11 cellular contexts compared by ENCODE assay signal in genomic region chr17:37301288-37301687, GRCh38.
DNase-seq lines count a peak whose midpoint lies in the region; ATAC-seq, FAIRE-seq and TF ChIP-seq lines count a peak whose summit lies in the region.
"Had no signal": no experiment of that assay in that cellular context is flagged by ENCODE, and none has a peak within 500 bp of the region (broad histone marks: within the 10 kb centered on the region; RNA-seq: fewer than 3 reads in every experiment).

No MANE protein-coding gene starts in this region.

- intact Hi-C loops in activated CD4-positive, alpha-beta T cell treated with anti-CD3 and anti-CD28 coated beads, Interleukin-2, amount 10 ng/mL, durations not matched to agents 24 days and 14 days (cut with micrococcal nuclease) = no loop called here

- H3K4me3 Mint-ChIP-seq in activated CD4-positive, alpha-beta T cell treated with anti-CD3 and anti-CD28 coated beads, Interleukin-2, amount 10 ng/mL, durations not matched to agents 24 days and 14 days = no peak overlapping the region
- H3K4me3 Mint-ChIP-seq: activated naive CD4-positive, alpha-beta T cell treated with anti-CD3 and anti-CD28 coated beads, Interleukin-2, amount 10 ng/mL, durations not matched to agents 7 days and 5 days had no signal

- H3K36me3 ChIP-seq in small intestine (ENCODE audit: control insufficient read depth in 2 of 2, insufficient read depth in 2 of 2, low read length in 2 of 2) = peaks cover 0 to 2% of the 10 kb centered on the region in 2 donors

- WGBS in small intestine, 3 donors = 74 to 94% (median 92%) methylated on average over 4 of the region's 4 CpGs

- no peaks in the 10 kb centered on the region for H3K27me3 Mint-ChIP-seq in activated CD4-positive, alpha-beta T cell treated with anti-CD3 and anti-CD28 coated beads, Interleukin-2, amount 10 ng/mL, durations not matched to agents 24 days and 14 days
- H3K27me3 Mint-ChIP-seq: activated naive CD4-positive, alpha-beta T cell treated with anti-CD3 and anti-CD28 coated beads, Interleukin-2, amount 10 ng/mL, durations not matched to agents 7 days and 5 days had no signal

- no peaks in the 10 kb centered on the region for H3K27me3 ChIP-seq in small intestine (ENCODE audit: control insufficient read depth in 2 of 2, insufficient read depth in 2 of 2, low read length in 2 of 2)

- no peaks in the 10 kb centered on the region for H3K9me3 Mint-ChIP-seq in activated CD4-positive, alpha-beta T cell treated with anti-CD3 and anti-CD28 coated beads, Interleukin-2, amount 10 ng/mL, durations not matched to agents 24 days and 14 days
- H3K9me3 Mint-ChIP-seq: activated naive CD4-positive, alpha-beta T cell treated with anti-CD3 and anti-CD28 coated beads, Interleukin-2, amount 10 ng/mL, durations not matched to agents 7 days and 5 days had no signal

- H3K27ac Mint-ChIP-seq in activated CD4-positive, alpha-beta T cell treated with anti-CD3 and anti-CD28 coated beads, Interleukin-2, amount 10 ng/mL, durations not matched to agents 24 days and 14 days = no peak overlapping the region
- H3K27ac Mint-ChIP-seq: activated naive CD4-positive, alpha-beta T cell treated with anti-CD3 and anti-CD28 coated beads, Interleukin-2, amount 10 ng/mL, durations not matched to agents 7 days and 5 days had no signal

- DNase-seq in AG08396 (ENCODE audit: low spot score) (peak; percentile 39), NCI-H69 (lab: John Stamatoyannopoulos, UW) (peak; percentile 7), erythroblast (lab: John Stamatoyannopoulos, UW) (peak; percentile 3 to 18), medulla oblongata (ENCODE audit: extremely low spot score) (peak; percentile 61), small intestine (no peak), GM19240 (ENCODE audit: insufficient read length, low spot score) (no peak)
- no peak for DNase-seq in activated CD4-positive, alpha-beta T cell treated with anti-CD3 and anti-CD28 coated beads, Interleukin-2, amount 10 ng/mL, durations not matched to agents 24 days and 14 days
- DNase-seq: activated naive CD4-positive, alpha-beta T cell treated with anti-CD3 and anti-CD28 coated beads, Interleukin-2, amount 10 ng/mL, durations not matched to agents 7 days and 5 days; NCI-H1092 had no signal

- no peak for TF ChIP-seq POLR2A in erythroblast (IDR thresholded peaks at IDR 0.05; ENCODE audit: low read length)

- no peak for ATAC-seq in HG03280 (IDR thresholded peaks at IDR 0.05; ENCODE audit: unreplicated experiment)
- ATAC-seq: activated CD4-positive, CD25-positive, alpha-beta regulatory T cell treated with anti-CD3 and anti-CD28 coated beads, Interleukin-2, amount 50 U/mL, for 24 hours had no signal

- peaks cover 8% of the 10 kb centered on the region for H3K36me3 Mint-ChIP-seq in activated CD4-positive, alpha-beta T cell treated with anti-CD3 and anti-CD28 coated beads, Interleukin-2, amount 10 ng/mL, durations not matched to agents 24 days and 14 days (ENCODE audit: low read depth)

- H3K4me1 Mint-ChIP-seq in activated CD4-positive, alpha-beta T cell treated with anti-CD3 and anti-CD28 coated beads, Interleukin-2, amount 10 ng/mL, durations not matched to agents 24 days and 14 days = peaks cover 4% of the 10 kb centered on the region
- H3K4me1 Mint-ChIP-seq: activated naive CD4-positive, alpha-beta T cell treated with anti-CD3 and anti-CD28 coated beads, Interleukin-2, amount 10 ng/mL, durations not matched to agents 7 days and 5 days had no signal

- H3K4me1 ChIP-seq in small intestine (ENCODE audit: control insufficient read depth in 2 of 2, insufficient read depth in 1 of 2, low read depth in 1 of 2, low read length in 1 of 2) = no peaks in the 10 kb centered on the region

- H3K27ac ChIP-seq in small intestine (ENCODE audit: low read depth in 1 of 2, low read length in 1 of 2) = no peak overlapping the region

- no peak for FAIRE-seq in small intestine (lab: Jason Lieb, UNC)

- H3K4me3 ChIP-seq in small intestine (ENCODE audit: low read depth in 1 of 2, low read length in 2 of 2) = no peak overlapping the region

- H3K9me3 ChIP-seq in small intestine (ENCODE audit: control insufficient read depth, low read depth) = no peaks in the 10 kb centered on the region

Comparison
In these comparisons a context has a peak if more than half of its experiments do, and no peak if none do; other contexts are left out.
1. DNase-seq: peak in AG08396 (single experiment), NCI-H69 (single experiment), erythroblast (2 of 2) and medulla oblongata (single experiment); none in small intestine (single experiment), activated CD4-positive, alpha-beta T cell treated with anti-CD3 and anti-CD28 coated beads, Interleukin-2, amount 10 ng/mL, durations not matched to agents 24 days and 14 days (single experiment) and GM19240 (single experiment).